In genomic region chr21:25881524-25882376, GRCh38 we compare ENCODE assay signal across 8 cellular contexts.
A peak's percentile ranks its signal among the peaks of the same experiment; 100 is the strongest.
DNase-seq lines count a peak whose midpoint lies in the region; ATAC-seq, FAIRE-seq and TF ChIP-seq lines count a peak whose summit lies in the region.

No MANE protein-coding gene starts in this region.

- no peaks in the 10 kb centered on the region for H3K27me3 ChIP-seq in upper lobe of left lung

- peak; percentile 72 for ATAC-seq in GM21423 (IDR thresholded peaks at IDR 0.05; ENCODE audit: unreplicated experiment)
- peak; percentile 80 to 91 for ATAC-seq in upper lobe of left lung (ENCODE audit: low FRiP score in 2 of 2)

- no peak overlapping the region for H3K27ac ChIP-seq in upper lobe of left lung

- peaks cover 0 to 27% (median 8%) of the 10 kb centered on the region in 4 donors for H3K36me3 ChIP-seq in upper lobe of left lung

- peaks cover 0 to 10% (median 8%) of the 10 kb centered on the region in 4 donors for H3K4me1 ChIP-seq in upper lobe of left lung

- WGBS in upper lobe of left lung, 2 donors: 59 to 67% methylated on average over 16 to 17 of the region's 17 CpGs

- H3K4me3 ChIP-seq in upper lobe of left lung: no peak overlapping the region

- TF ChIP-seq POLR2A in upper lobe of left lung (IDR thresholded peaks at IDR 0.05): no peak

- peak; percentile 2 for FAIRE-seq in RCC 7860 (lab: Jason Lieb, UNC)

- DNase-seq in EH (ENCODE audit: low read depth) (peak; percentile 66), HS-27A (ENCODE audit: low read depth) (peak; percentile 27), RCC 7860 (ENCODE audit: low spot score) (peak; percentile 41), activated T-helper 1 cell treated with Interleukin-2 at 50 U/mL for 16 hours (ENCODE audit: low read depth) (peak; percentile 7), fibroblast of the conjunctiva (ENCODE audit: low read depth) (peak; percentile 44), occipital lobe (lab: John Stamatoyannopoulos, UW) (peak; percentile 40), upper lobe of left lung (peak in 1 of 2 donors; percentile 52)

- H3K9me3 ChIP-seq in upper lobe of left lung: no peaks in the 10 kb centered on the region

- peak; percentile 75 to 94 (median 86) for TF ChIP-seq CTCF in upper lobe of left lung (IDR thresholded peaks at IDR 0.05)

- TF ChIP-seq EP300 in upper lobe of left lung (IDR thresholded peaks at IDR 0.05): no peak
